9 cellular contexts compared by ENCODE assay signal in genomic region chr7:20402297-20403230, GRCh38.
DNase-seq lines count a peak whose midpoint lies in the region; FAIRE-seq and TF ChIP-seq lines count a peak whose summit lies in the region.
"Had no signal": no experiment of that assay in that cellular context is flagged by ENCODE, and none has a peak within 500 bp of the region (broad histone marks: within the 10 kb centered on the region; RNA-seq: fewer than 3 reads in every experiment).

No MANE protein-coding gene starts in this region.

- H3K79me2 ChIP-seq in osteoblast (ENCODE audit: insufficient read depth, low read length): no peaks in the 10 kb centered on the region

- no peaks in the 10 kb centered on the region for H3K27me3 ChIP-seq in osteoblast (ENCODE audit: insufficient read depth, low read length)
- no peaks in the 10 kb centered on the region for H3K27me3 ChIP-seq in effector memory CD4-positive, alpha-beta T cell (replicated peaks; ENCODE audit: control insufficient read depth, insufficient read depth, low read length, poor library complexity, severe bottlenecking)

- peaks cover 5% of the 10 kb centered on the region for H3K4me1 ChIP-seq in osteoblast (ENCODE audit: insufficient read depth, low read length)
- H3K4me1 ChIP-seq in effector memory CD4-positive, alpha-beta T cell (ENCODE audit: control insufficient read depth, insufficient read depth, low read length, poor library complexity, severe bottlenecking): no peaks in the 10 kb centered on the region

- peak; percentile 31 for TF ChIP-seq CTCF in D721Med (IDR thresholded peaks at IDR 0.05; ENCODE audit: insufficient read depth, missing control alignments)
- peak; percentile 55 for TF ChIP-seq CTCF in osteoblast (IDR thresholded peaks at IDR 0.05; ENCODE audit: extremely low read depth, low read depth, low read length)

- H3K9me3 ChIP-seq in osteoblast (ENCODE audit: low read depth, low read length): no peaks in the 10 kb centered on the region
- no peaks in the 10 kb centered on the region for H3K9me3 ChIP-seq in effector memory CD4-positive, alpha-beta T cell (ENCODE audit: control insufficient read depth, low read length)

- FAIRE-seq in D721Med (lab: Jason Lieb, UNC): peak; percentile 11

- no peak overlapping the region for H3K4me3 ChIP-seq in osteoblast (ENCODE audit: insufficient read depth, low read length)
- H3K4me3 ChIP-seq in effector memory CD4-positive, alpha-beta T cell (ENCODE audit: insufficient read depth, low read depth, low read length, poor library complexity, severe bottlenecking): no peak overlapping the region

- peak overlapping the region; percentile 25 for H2AFZ ChIP-seq in osteoblast (ENCODE audit: low read length)

- peak overlapping the region; percentile 29 for H3K4me2 ChIP-seq in osteoblast (ENCODE audit: insufficient read depth, low read length)

- H3K27ac ChIP-seq in osteoblast (ENCODE audit: low read depth, low read length): no peak overlapping the region
- H3K27ac ChIP-seq in effector memory CD4-positive, alpha-beta T cell (ENCODE audit: insufficient read depth, low read length, poor library complexity, severe bottlenecking): no peak overlapping the region

- no peak for DNase-seq in D721Med (ENCODE audit: insufficient read length, low spot score)
- peak; percentile 21 for DNase-seq in NAMALWA (ENCODE audit: low spot score)
- peak; percentile 50 for DNase-seq in dedifferentiated amniotic fluid mesenchymal stem cell (ENCODE audit: extremely low spot score)
- no peak for DNase-seq in osteoblast (ENCODE audit: insufficient read length, low spot score, missing footprints)
- DNase-seq in iPS-NIHi11 (ENCODE audit: low spot score): no peak
- DNase-seq in stimulated activated CD4-positive, alpha-beta T cell treated with anti-CD3 and anti-CD28 coated beads, Interleukin-4, amount 100 ng/mL, for 1 hour: no peak
- DNase-seq in effector memory CD4-positive, alpha-beta T cell: no peak
- no peak for DNase-seq in NCI-H1694 (lab: John Stamatoyannopoulos, UW)
- DNase-seq: NCI-H146 had no signal

- no peaks in the 10 kb centered on the region for H4K20me1 ChIP-seq in osteoblast (ENCODE audit: insufficient read depth, low read length)

- no peaks in the 10 kb centered on the region for H3K36me3 ChIP-seq in osteoblast (ENCODE audit: insufficient read depth, low read length)
- no peaks in the 10 kb centered on the region for H3K36me3 ChIP-seq in effector memory CD4-positive, alpha-beta T cell (ENCODE audit: control insufficient read depth, insufficient read depth, low read length)

Comparison
In these comparisons a context has a peak if more than half of its experiments do, and no peak if none do; other contexts are left out.
1. DNase-seq: peak in NAMALWA (single experiment) and dedifferentiated amniotic fluid mesenchymal stem cell (single experiment); none in D721Med (single experiment), osteoblast (single experiment), iPS-NIHi11 (single experiment), stimulated activated CD4-positive, alpha-beta T cell treated with anti-CD3 and anti-CD28 coated beads, Interleukin-4, amount 100 ng/mL, for 1 hour (single experiment), effector memory CD4-positive, alpha-beta T cell (0 of 3) and NCI-H1694 (single experiment).